17 cellular contexts compared by ENCODE assay signal in the genomic region with DNA sequence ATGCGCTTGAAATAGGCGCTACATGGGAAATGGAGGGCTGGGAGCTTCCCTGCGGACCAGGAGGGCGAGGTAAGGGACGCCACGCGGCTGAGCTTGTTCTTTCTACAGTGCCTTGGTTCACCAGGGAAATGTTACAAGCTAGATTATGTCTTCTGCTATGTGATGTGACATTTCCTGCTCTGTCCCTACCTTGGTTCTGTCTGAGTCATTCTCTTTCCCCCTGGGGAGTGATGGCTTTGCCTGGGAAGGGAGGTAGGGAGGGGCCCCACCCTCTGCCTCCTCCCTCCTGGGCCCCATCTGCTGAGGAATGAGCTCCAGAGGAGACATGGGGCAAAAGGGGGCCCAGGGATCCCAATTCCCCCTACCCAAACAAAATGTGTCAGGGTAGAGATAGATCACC.
DNase-seq lines count a peak whose midpoint lies in the region; FAIRE-seq and TF ChIP-seq lines count a peak whose summit lies in the region.
"Had no signal": no experiment of that assay in that cellular context is flagged by ENCODE, and none has a peak within 500 bp of the region (broad histone marks: within the 10 kb centered on the region; RNA-seq: fewer than 3 reads in every experiment).

No MANE protein-coding gene starts in this region.

- H3K9ac ChIP-seq in neural progenitor cell: no peak overlapping the region
- H3K9ac ChIP-seq: GM23248 had no signal

- no peak for FAIRE-seq in RCC 7860 (lab: Jason Lieb, UNC)
- FAIRE-seq: GM12878, GM18507 had no signal

- no peak overlapping the region for H3K4me2 ChIP-seq in neural progenitor cell

- H3K4me1 Mint-ChIP-seq in neural progenitor cell: peaks cover 59% of the 10 kb centered on the region
- H3K4me1 Mint-ChIP-seq: CD14-positive monocyte, IgD-negative memory B cell had no signal

- DNase-seq in A172 (ENCODE audit: low spot score) (peak; percentile 31), A673 (ENCODE audit: low spot score) (peak; percentile 76), NCI-H69 (lab: John Stamatoyannopoulos, UW) (peak; percentile 54), neural progenitor cell (ENCODE audit: low spot score) (no peak), RCC 7860 (ENCODE audit: low spot score) (no peak), NCI-H146 (lab: John Stamatoyannopoulos, UW) (no peak)
- DNase-seq in activated effector memory CD4-positive, alpha-beta T cell treated with Interleukin-2 at 50 U/mL for 16 hours: no peak
- DNase-seq: Caco-2, GM23248, MV-4-11, NCI-H2107, NCI-H510A, SJCRH30 had no signal

- POLR2A ChIA-PET in A673 (lab: Charles Lee; ENCODE audit: low non-redundant PET): no interaction called here

- H3K27ac ChIP-seq in A673 (ENCODE audit: low read depth, low read length, poor library complexity, severe bottlenecking) (peak overlapping the region; percentile 84), neural progenitor cell (no peak overlapping the region)
- H3K27ac ChIP-seq: GM23248, SJCRH30 had no signal

- H3K27me3 ChIP-seq in A673 (replicated peaks; ENCODE audit: insufficient read depth, low read depth, low read length, poor library complexity): no peaks in the 10 kb centered on the region
- no peaks in the 10 kb centered on the region for H3K27me3 ChIP-seq in neural progenitor cell

- H3K4me1 ChIP-seq in A673 (ENCODE audit: insufficient read depth, low read length, poor library complexity, severe bottlenecking) (peaks cover 54% of the 10 kb centered on the region), neural progenitor cell (no peaks in the 10 kb centered on the region)
- H3K4me1 ChIP-seq: Caco-2, SJCRH30 had no signal

- H3K4me3 Mint-ChIP-seq in neural progenitor cell: no peak overlapping the region
- H3K4me3 Mint-ChIP-seq: CD14-positive monocyte, IgD-negative memory B cell had no signal

- no peaks in the 10 kb centered on the region for H4K20me1 ChIP-seq in neural progenitor cell (ENCODE audit: low read depth)

- CTCF ChIA-PET in A673 (lab: Charles Lee): interaction anchor here (1.0 kb wide), 1 partner anchor 230 kb away, joined by 4 read pairs; no protein-coding TSS in a partner anchor

- no peaks in the 10 kb centered on the region for H3K9me3 ChIP-seq in A673 (ENCODE audit: low read depth, low read length, poor library complexity, severe bottlenecking)
- no peaks in the 10 kb centered on the region for H3K9me3 ChIP-seq in neural progenitor cell (ENCODE audit: low read depth)
- H3K9me3 ChIP-seq: Caco-2 had no signal

- H3K36me3 ChIP-seq in A673 (ENCODE audit: insufficient read depth, low read length, poor library complexity, severe bottlenecking): no peaks in the 10 kb centered on the region
- H3K36me3 ChIP-seq in neural progenitor cell: no peaks in the 10 kb centered on the region
- H3K36me3 ChIP-seq: SJCRH30 had no signal

- BruUV-seq in A673 (replicated peaks; lab: Mats Ljungman, UMichigan): no TSS peak

- no peaks in the 10 kb centered on the region for H3K79me2 ChIP-seq in neural progenitor cell (ENCODE audit: low read depth)

- no peaks in the 10 kb centered on the region for H3K9me3 Mint-ChIP-seq in neural progenitor cell

- peaks cover 7% of the 10 kb centered on the region for H3K27me3 Mint-ChIP-seq in neural progenitor cell (ENCODE audit: insufficient read depth, low read depth)

- no peak overlapping the region for H2AFZ ChIP-seq in neural progenitor cell (replicated peaks)
- H2AFZ ChIP-seq: GM23248 had no signal

- H3K4me3 ChIP-seq in A673 (ENCODE audit: low read depth, low read length, poor library complexity, severe bottlenecking): no peak overlapping the region
- H3K4me3 ChIP-seq in neural progenitor cell: no peak overlapping the region
- H3K4me3 ChIP-seq: GM12878, GM23248, SJCRH30 had no signal

- intact Hi-C loops in A673 (cut with micrococcal nuclease; ENCODE audit: unreplicated experiment): loop anchor here (10.0 kb wide), 1 partner anchor 399 kb away; no protein-coding TSS in a partner anchor

- no peaks in the 10 kb centered on the region for H3K36me3 Mint-ChIP-seq in neural progenitor cell
- H3K36me3 Mint-ChIP-seq: CD14-positive monocyte, IgD-negative memory B cell had no signal

- TF ChIP-seq CTCF in A673 (conservative IDR thresholded peaks at IDR 0.05; ENCODE audit: low read depth, low read length) (no peak), neural progenitor cell (IDR thresholded peaks at IDR 0.05) (no peak)

- no peaks in the 10 kb centered on the region for H3F3A ChIP-seq in neural progenitor cell (ENCODE audit: low read depth)

- peak overlapping the region; percentile 72 for H3K27ac Mint-ChIP-seq in neural progenitor cell
- H3K27ac Mint-ChIP-seq: CD14-positive monocyte, IgD-negative memory B cell had no signal

Comparison
In these comparisons a context has a peak if more than half of its experiments do, and no peak if none do; other contexts are left out.
1. DNase-seq: peak in A172 (single experiment), A673 (single experiment) and NCI-H69 (single experiment); none in neural progenitor cell (single experiment), activated effector memory CD4-positive, alpha-beta T cell treated with Interleukin-2 at 50 U/mL for 16 hours (single experiment), RCC 7860 (single experiment) and NCI-H146 (single experiment).